36 cellular contexts compared by ENCODE assay signal in the genomic region with DNA sequence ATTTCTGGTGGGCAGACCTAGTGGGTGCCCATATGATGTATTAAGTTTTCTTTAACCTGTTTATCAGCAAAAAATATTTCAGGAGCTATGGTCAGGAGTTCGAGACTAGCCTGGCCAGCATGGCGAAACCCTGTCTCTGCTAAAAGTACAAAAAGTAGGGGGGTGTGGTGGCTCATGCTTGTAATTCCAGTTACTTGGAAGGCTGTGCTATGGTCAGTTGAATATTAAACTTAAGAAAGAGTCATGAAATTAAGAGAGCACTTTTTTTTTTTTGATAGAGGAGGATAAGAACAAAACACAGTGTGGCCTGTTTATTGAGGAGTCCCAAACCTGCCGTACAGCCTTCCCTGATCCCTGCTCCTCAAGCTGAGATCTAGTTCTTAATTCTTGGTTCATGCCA. TPM values are rescaled to one million over a fixed set of nuclear protein-coding genes. Genes with fewer than 3 reads are reported as not detected.
A peak's percentile ranks its signal among the peaks of the same experiment; 100 is the strongest.
DNase-seq lines count a peak whose midpoint lies in the region; ATAC-seq, FAIRE-seq and TF ChIP-seq lines count a peak whose summit lies in the region.
"Had no signal": no experiment of that assay in that cellular context is flagged by ENCODE, and none has a peak within 500 bp of the region (broad histone marks: within the 10 kb centered on the region; RNA-seq: fewer than 3 reads in every experiment).

No MANE protein-coding gene starts in this region.

- H2BK15ac ChIP-seq in mesendoderm (replicated peaks; ENCODE audit: low read depth), result no peak overlapping the region

- no peaks in the 10 kb centered on the region for H3K4me1 Mint-ChIP-seq in CD4-positive, alpha-beta T cell (ENCODE audit: low read depth)
- no peaks in the 10 kb centered on the region for H3K4me1 Mint-ChIP-seq in activated T-helper 17 cell treated with anti-CD3 and anti-CD28 coated beads, Interleukin-2, amount 50 U/mL, for 72 hours
- H3K4me1 Mint-ChIP-seq: CD14-positive monocyte; immature natural killer cell; naive thymus-derived CD4-positive, alpha-beta T cell; stimulated activated memory B cell treated with anti-CD40 and anti-IgM and Interleukin-4, amounts not matched to agents 10 μg/mL and 1 μg/mL and 100 μg/mL, for 72 hours; T-helper 17 cell had no signal

- H3K4me2 ChIP-seq in HepG2 (ENCODE audit: low read depth, low read length), result peak overlapping the region; percentile 50
- no peak overlapping the region for H3K4me2 ChIP-seq in mesendoderm (ENCODE audit: low read length)

- H3K9me3 ChIP-seq in HepG2 (ENCODE audit: low read length), result no peaks in the 10 kb centered on the region
- H3K9me3 ChIP-seq in right lobe of liver, result no peaks in the 10 kb centered on the region
- H3K9me3 ChIP-seq in CD4-positive, alpha-beta T cell (ENCODE audit: control insufficient read depth, low read length), result no peaks in the 10 kb centered on the region
- H3K9me3 ChIP-seq: adrenal gland, HAP-1, left ventricle myocardium inferior, upper lobe of left lung had no signal

- H2AFZ ChIP-seq in HepG2 (ENCODE audit: low read length), result no peak overlapping the region

- H3K9ac ChIP-seq in HepG2 (ENCODE audit: insufficient read depth, low read depth, low read length) (peak overlapping the region; percentile 39; the same call in 1 of the 2 replicates), mesendoderm (ENCODE audit: low read length) (no peak overlapping the region)

- no peak overlapping the region for H3K56ac ChIP-seq in mesendoderm (ENCODE audit: low read length)

- TF ChIP-seq EP300 in HepG2 (IDR thresholded peaks at IDR 0.05; ENCODE audit: low read depth in 2 of 2, low read length in 2 of 2) (no peak), HepG2 (CRISPR knock-in tag; IDR thresholded peaks at IDR 0.05; ENCODE audit: borderline replicate concordance) (no peak)

- CTCF ChIA-PET in HepG2 (lab: Yijun Ruan, JAX; ENCODE audit: low intra/inter-chr PET ratio, low total read pairs), result no interaction called here
- CTCF ChIA-PET in CD4-positive, alpha-beta T cell (lab: Charles Lee), result no interaction called here

- no peak overlapping the region for H3K27ac Mint-ChIP-seq in CD4-positive, alpha-beta T cell
- H3K27ac Mint-ChIP-seq in activated T-helper 17 cell treated with anti-CD3 and anti-CD28 coated beads, Interleukin-2, amount 50 U/mL, for 72 hours, result no peak overlapping the region
- H3K27ac Mint-ChIP-seq: activated naive CD4-positive, alpha-beta T cell treated with anti-CD3 and anti-CD28 coated beads for 36 hours; activated T-helper 1 cell treated with anti-CD3 and anti-CD28 coated beads, Interleukin-12 subunit alpha, Interleukin-12 subunit beta, Interleukin-2, Interleukin-4 antibody, amounts not matched to agents 30 ng/mL and 10 ng/mL and 1 ng/mL, durations not matched to agents 14 hours and 24 hours and 36 hours; brain; CD14-positive monocyte; immature natural killer cell; naive thymus-derived CD4-positive, alpha-beta T cell; stimulated activated memory B cell treated with anti-CD40 and anti-IgM and Interleukin-4, amounts not matched to agents 10 μg/mL and 1 μg/mL and 100 μg/mL, for 72 hours; T-helper 17 cell had no signal

- H3K27me3 ChIP-seq in HepG2 (ENCODE audit: control insufficient read depth in 1 of 2, insufficient read depth in 2 of 2, low read length in 2 of 2) (no peaks in the 10 kb centered on the region), right lobe of liver (no peaks in the 10 kb centered on the region), mesendoderm (ENCODE audit: insufficient read depth, low read length, poor library complexity) (no peaks in the 10 kb centered on the region)
- no peaks in the 10 kb centered on the region for H3K27me3 ChIP-seq in CD4-positive, alpha-beta T cell (ENCODE audit: control insufficient read depth, insufficient read depth, low read length)
- H3K27me3 ChIP-seq: adrenal gland, dorsolateral prefrontal cortex, upper lobe of left lung had no signal

- POLR2A ChIA-PET in HepG2 (lab: Yijun Ruan, JAX), result interaction anchor here (1.3 kb wide), 1 partner anchor 9 kb away, joined by 4 read pairs; no protein-coding TSS in a partner anchor
- POLR2A ChIA-PET in CD4-positive, alpha-beta T cell (lab: Charles Lee), result no interaction called here

- H3K4me3 ChIP-seq in HepG2 (replicated peaks in 1 of 3; ENCODE audit: insufficient read depth in 1 of 3, low read depth in 2 of 3, low read length in 3 of 3) (peak overlapping the region in 1 of 3 experiments; percentile 35; a peak in 1 of 6 replicates), right lobe of liver (no peak overlapping the region), mesendoderm (ENCODE audit: low read length) (no peak overlapping the region)
- H3K4me3 ChIP-seq: adrenal gland, dorsolateral prefrontal cortex, HAP-1, left ventricle myocardium inferior, upper lobe of left lung had no signal

- H3K23ac ChIP-seq in mesendoderm (ENCODE audit: low read length), result no peak overlapping the region

- H3K27me3 Mint-ChIP-seq in CD4-positive, alpha-beta T cell, result peaks cover 13% of the 10 kb centered on the region
- peaks cover 8% of the 10 kb centered on the region for H3K27me3 Mint-ChIP-seq in activated T-helper 17 cell treated with anti-CD3 and anti-CD28 coated beads, Interleukin-2, amount 50 U/mL, for 72 hours

- DNase-seq in HepG2 (ENCODE audit: low spot score) (no peak), right lobe of liver (no peak), epithelial cell of prostate (ENCODE audit: low read depth, low spot score) (no peak), mesendoderm (no peak), NCI-H1092 treated with DMSO at 0.1 percent for 48 hours (lab: John Stamatoyannopoulos, UW) (no peak)
- no peak for DNase-seq in CD4-positive, alpha-beta T cell
- DNase-seq: 8988T; activated CD4-positive, alpha-beta T cell treated with anti-CD3 and anti-CD28 coated beads, Interleukin-2, amount 50 U/mL, for 48 hours; activated CD4-positive, CD25-positive, alpha-beta regulatory T cell treated with anti-CD3 and anti-CD28 coated beads, Interleukin-2, amount 50 U/mL, for 72 hours; activated naive CD4-positive, alpha-beta T cell treated with anti-CD3 and anti-CD28 coated beads for 36 hours; adrenal gland; dorsolateral prefrontal cortex; immature natural killer cell; left ventricle myocardium inferior; naive thymus-derived CD4-positive, alpha-beta T cell; NCI-H1694 treated with DMSO at 0.1 percent for 48 hours; NCI-H446; NCI-H748 treated with DMSO at 0.1 percent for 48 hours; SHP77; T-helper 17 cell; upper lobe of left lung had no signal

- no peak for FAIRE-seq in HepG2 (lab: Jason Lieb, UNC)
- FAIRE-seq: GM18507, GM19239 had no signal

- H2BK120ac ChIP-seq in mesendoderm (ENCODE audit: low read depth, low read length), result no peak overlapping the region

- H3K36me3 Mint-ChIP-seq in CD4-positive, alpha-beta T cell (ENCODE audit: low read depth), result no peaks in the 10 kb centered on the region
- no peaks in the 10 kb centered on the region for H3K36me3 Mint-ChIP-seq in activated T-helper 17 cell treated with anti-CD3 and anti-CD28 coated beads, Interleukin-2, amount 50 U/mL, for 72 hours (ENCODE audit: low read depth)
- H3K36me3 Mint-ChIP-seq: brain; CD14-positive monocyte; immature natural killer cell; naive thymus-derived CD4-positive, alpha-beta T cell; stimulated activated memory B cell treated with anti-CD40 and anti-IgM and Interleukin-4, amounts not matched to agents 10 μg/mL and 1 μg/mL and 100 μg/mL, for 72 hours had no signal

- no peaks in the 10 kb centered on the region for H3K79me2 ChIP-seq in HepG2 (ENCODE audit: insufficient read depth, low read length)
- H3K79me2 ChIP-seq in mesendoderm (ENCODE audit: control insufficient read depth, insufficient read depth, low read length), result no peaks in the 10 kb centered on the region

- intact Hi-C loops in HepG2 (cut with micrococcal nuclease; ENCODE audit: unreplicated experiment) (loop anchor here (10.0 kb wide), 1 partner anchor 454 kb away; no protein-coding TSS in a partner anchor), right lobe of liver (cut with DNase I) (no loop called here)
- intact Hi-C loops in CD4-positive, alpha-beta T cell (cut with DNase I, micrococcal nuclease), result no loop called here

- no peak overlapping the region for H4K5ac ChIP-seq in mesendoderm (ENCODE audit: low read length)

- in situ Hi-C loops in HepG2 (cut with HindIII; ENCODE audit: extremely low pct_ligation_motif_present, low pct_unique_long_range_greater_than_20kb), result no loop called here

- no peak overlapping the region for H2AK5ac ChIP-seq in mesendoderm (ENCODE audit: low read length)

- H3K36me3 ChIP-seq in HepG2 (replicated peaks in 1 of 2; ENCODE audit: control insufficient read depth in 1 of 2, insufficient read depth in 2 of 2, low read length in 2 of 2) (no peaks in the 10 kb centered on the region), right lobe of liver (no peaks in the 10 kb centered on the region), mesendoderm (ENCODE audit: control insufficient read depth, insufficient read depth, low read length) (no peaks in the 10 kb centered on the region)
- H3K36me3 ChIP-seq: adrenal gland, HAP-1, left ventricle myocardium inferior, upper lobe of left lung had no signal

- TF ChIP-seq CTCF in HepG2 (CRISPR knock-in tag; IDR thresholded peaks at IDR 0.05) (no peak), right lobe of liver (IDR thresholded peaks at IDR 0.05) (no peak)
- no peak for TF ChIP-seq CTCF in CD4-positive, alpha-beta T cell (IDR thresholded peaks at IDR 0.05)

- no peaks in the 10 kb centered on the region for H4K20me1 ChIP-seq in HepG2 (ENCODE audit: insufficient read depth, low read length)

- no peak for TF ChIP-seq RAD21 in HepG2 (CRISPR knock-in tag; IDR thresholded peaks at IDR 0.05)

- no peak overlapping the region for H4K8ac ChIP-seq in mesendoderm (ENCODE audit: low read depth, low read length)

- H2BK5ac ChIP-seq in mesendoderm (ENCODE audit: low read length), result no peak overlapping the region

- no peak overlapping the region for H3K4me3 Mint-ChIP-seq in CD4-positive, alpha-beta T cell
- no peak overlapping the region for H3K4me3 Mint-ChIP-seq in activated T-helper 17 cell treated with anti-CD3 and anti-CD28 coated beads, Interleukin-2, amount 50 U/mL, for 72 hours
- H3K4me3 Mint-ChIP-seq: activated naive CD4-positive, alpha-beta T cell treated with anti-CD3 and anti-CD28 coated beads for 36 hours; activated T-helper 1 cell treated with anti-CD3 and anti-CD28 coated beads, Interleukin-12 subunit alpha, Interleukin-12 subunit beta, Interleukin-2, Interleukin-4 antibody, amounts not matched to agents 30 ng/mL and 10 ng/mL and 1 ng/mL, durations not matched to agents 14 hours and 24 hours and 36 hours; brain; CD14-positive monocyte; immature natural killer cell; naive thymus-derived CD4-positive, alpha-beta T cell; stimulated activated memory B cell treated with anti-CD40 and anti-IgM and Interleukin-4, amounts not matched to agents 10 μg/mL and 1 μg/mL and 100 μg/mL, for 72 hours; T-helper 17 cell had no signal

- peak overlapping the region; percentile 24 for H3K18ac ChIP-seq in mesendoderm (ENCODE audit: low read length)

- WGBS in HepG2 (ENCODE audit: low lambda C conversion rate), result 93% methylated on average over 3 of the region's 3 CpGs
- 54% methylated on average over 3 of the region's 3 CpGs for WGBS in right lobe of liver (ENCODE audit: insufficient coverage, low coverage, low lambda C conversion rate, missing lambda C conversion rate)
- no CpG with 5 or more reads among the region's 3 CpGs for WGBS in mesendoderm (ENCODE audit: extremely low coverage, insufficient coverage, low lambda C conversion rate)

- no peaks in the 10 kb centered on the region for H3K9me3 Mint-ChIP-seq in CD4-positive, alpha-beta T cell
- no peaks in the 10 kb centered on the region for H3K9me3 Mint-ChIP-seq in activated T-helper 17 cell treated with anti-CD3 and anti-CD28 coated beads, Interleukin-2, amount 50 U/mL, for 72 hours
- H3K9me3 Mint-ChIP-seq: activated naive CD4-positive, alpha-beta T cell treated with anti-CD3 and anti-CD28 coated beads for 36 hours; activated T-helper 1 cell treated with anti-CD3 and anti-CD28 coated beads, Interleukin-12 subunit alpha, Interleukin-12 subunit beta, Interleukin-2, Interleukin-4 antibody, amounts not matched to agents 30 ng/mL and 10 ng/mL and 1 ng/mL, durations not matched to agents 14 hours and 24 hours and 36 hours; stimulated activated memory B cell treated with anti-CD40 and anti-IgM and Interleukin-4, amounts not matched to agents 10 μg/mL and 1 μg/mL and 100 μg/mL, for 72 hours had no signal

- no TSS peak for BruUV-seq in HepG2 (replicated peaks; lab: Mats Ljungman, UMichigan)

- ATAC-seq in HepG2 (no peak), right lobe of liver (no peak), GM21576 (IDR thresholded peaks at IDR 0.05; ENCODE audit: unreplicated experiment) (no peak)
- no peak for ATAC-seq in CD4-positive, alpha-beta T cell (ENCODE audit: poor library complexity)
- no peak for ATAC-seq in activated T-helper 17 cell treated with anti-CD3 and anti-CD28 coated beads, Interleukin-2, amount 50 U/mL, for 72 hours (replicated peaks)
- ATAC-seq: naive thymus-derived CD4-positive, alpha-beta T cell; Panc1; stimulated activated memory B cell treated with anti-CD40 and anti-IgM and Interleukin-4, amounts not matched to agents 10 μg/mL and 1 μg/mL and 100 μg/mL, for 72 hours; T-helper 17 cell had no signal

- H3K4me1 ChIP-seq in HepG2 (ENCODE audit: insufficient read depth, low read length) (peaks cover 94% of the 10 kb centered on the region), right lobe of liver (no peaks in the 10 kb centered on the region), mesendoderm (ENCODE audit: control insufficient read depth, low read depth, low read length) (peaks cover 6% of the 10 kb centered on the region)
- H3K4me1 ChIP-seq: adrenal gland, HAP-1 had no signal

- no peaks in the 10 kb centered on the region for H3K79me1 ChIP-seq in mesendoderm (ENCODE audit: low read length)

- H3K27ac ChIP-seq in HepG2 (ENCODE audit: extremely low read length, insufficient read depth, low read length) (peak overlapping the region; percentile 60), right lobe of liver (no peak overlapping the region), epithelial cell of prostate (peak overlapping the region; percentile 95), mesendoderm (ENCODE audit: low read depth, low read length) (no peak overlapping the region)
- no peak overlapping the region for H3K27ac ChIP-seq in CD4-positive, alpha-beta T cell (ENCODE audit: low read depth, low read length)
- H3K27ac ChIP-seq: left ventricle myocardium inferior had no signal

- TF ChIP-seq POLR2A in HepG2 (IDR thresholded peaks at IDR 0.05; ENCODE audit: insufficient read depth in 1 of 2, low read depth in 2 of 2, low read length in 2 of 2), result no peak
- TF ChIP-seq POLR2A in right lobe of liver (IDR thresholded peaks at IDR 0.05), result no peak

- no peak overlapping the region for H3K4ac ChIP-seq in mesendoderm (ENCODE audit: low read depth, low read length)

RNA-seq across cellular contexts. Expression of a gene that starts 29.8 kb away (rescaled TPM):
- total RNA-seq in HepG2 (2016; rRNA removed; fragmentation: Illumina TruSeq; extraction: Trizol) (not detected in 2 replicates), right lobe of liver (not detected)
- total RNA-seq in HepG2 (2016; cell fraction: cytosol; rRNA removed; fragmentation: Illumina TruSeq; extraction: Trizol; ENCODE audit: low read depth), result not detected in 2 replicates
- not detected in 2 replicates for total RNA-seq in HepG2 (2016; cell fraction: insoluble cytoplasmic fraction; rRNA removed; fragmentation: Illumina TruSeq; extraction: Trizol)
- total RNA-seq in HepG2 (2016; cell fraction: membrane; rRNA removed; fragmentation: Illumina TruSeq; extraction: Trizol), result not detected in 2 replicates
- total RNA-seq in HepG2 (2016; cell fraction: nucleus; rRNA removed; fragmentation: Illumina TruSeq; extraction: Trizol), result not detected in 2 replicates
- polyA plus RNA-seq in HepG2 (2011; rRNA removed), result not detected in 2 replicates
- not detected in 2 replicates for polyA plus RNA-seq in HepG2 (2011; cell fraction: cytosol; rRNA removed)
- not detected in 2 replicates for polyA plus RNA-seq in HepG2 (2011; cell fraction: nucleus; rRNA removed)
- polyA plus RNA-seq in HepG2 (2012), result not detected in 2 replicates
- polyA plus RNA-seq in HepG2 (2016; cell fraction: cytosol; fragmentation: Illumina TruSeq; extraction: Trizol; ENCODE audit: low read depth), result not detected in 2 replicates
- not detected in 2 replicates for polyA plus RNA-seq in HepG2 (2016; cell fraction: insoluble cytoplasmic fraction; fragmentation: Illumina TruSeq; extraction: Trizol; ENCODE audit: low read depth)
- polyA plus RNA-seq in HepG2 (2016; cell fraction: membrane; fragmentation: Illumina TruSeq; extraction: Trizol; ENCODE audit: low read depth), result not detected in 2 replicates
- not detected in 2 replicates for polyA plus RNA-seq in HepG2 (2016; cell fraction: nucleus; fragmentation: Illumina TruSeq; extraction: Trizol; ENCODE audit: insufficient read depth, low read depth)
- polyA minus RNA-seq in HepG2 (2011; rRNA and poly(A)+ RNA removed; ENCODE audit: low replicate concordance), result 0.50 TPM in 1 of 2 replicates, not detected in the other
- not detected in 2 replicates for polyA minus RNA-seq in HepG2 (2011; cell fraction: cytosol; rRNA and poly(A)+ RNA removed)
- 0.39 TPM in 1 of 2 replicates, not detected in the other for polyA minus RNA-seq in HepG2 (2011; cell fraction: nucleus; rRNA and poly(A)+ RNA removed)
- polyA plus RNA-seq in mesendoderm (2013, experiment 1 of 2), result not detected
- polyA plus RNA-seq in mesendoderm (2013, experiment 2 of 2), result not detected
- not detected for total RNA-seq in CD4-positive, alpha-beta T cell
- under 1 TPM in 1 of 2 donors, not detected in 1; 0.26 TPM for total RNA-seq in activated T-helper 17 cell treated with anti-CD3 and anti-CD28 coated beads, Interleukin-2, amount 50 U/mL, for 72 hours
- total RNA-seq: activated naive CD4-positive, alpha-beta T cell treated with anti-CD3 and anti-CD28 coated beads for 36 hours; activated T-helper 1 cell treated with anti-CD3 and anti-CD28 coated beads, Interleukin-12 subunit alpha, Interleukin-12 subunit beta, Interleukin-2, Interleukin-4 antibody, amounts not matched to agents 30 ng/mL and 10 ng/mL and 1 ng/mL, durations not matched to agents 14 hours and 24 hours and 36 hours; adrenal gland; chondrocyte; dorsolateral prefrontal cortex; fibroblast of lung; left ventricle myocardium inferior; naive thymus-derived CD4-positive, alpha-beta T cell; pulmonary artery endothelial cell; skeletal muscle tissue; subcutaneous adipose tissue; T-helper 17 cell; upper lobe of left lung had no signal
- polyA plus RNA-seq: adrenal gland; CD14-positive monocyte; fibroblast of lung; immature natural killer cell; naive thymus-derived CD4-positive, alpha-beta T cell had no signal

RNA-seq across cellular contexts. Expression of a gene that starts 36.9 kb away (rescaled TPM):
- total RNA-seq in HepG2 (2016; rRNA removed; fragmentation: Illumina TruSeq; extraction: Trizol) (not detected in 2 replicates), right lobe of liver (not detected)
- total RNA-seq in HepG2 (2016; cell fraction: cytosol; rRNA removed; fragmentation: Illumina TruSeq; extraction: Trizol; ENCODE audit: low read depth), result not detected in 2 replicates
- not detected in 2 replicates for total RNA-seq in HepG2 (2016; cell fraction: insoluble cytoplasmic fraction; rRNA removed; fragmentation: Illumina TruSeq; extraction: Trizol)
- total RNA-seq in HepG2 (2016; cell fraction: membrane; rRNA removed; fragmentation: Illumina TruSeq; extraction: Trizol), result not detected in 2 replicates
- total RNA-seq in HepG2 (2016; cell fraction: nucleus; rRNA removed; fragmentation: Illumina TruSeq; extraction: Trizol), result 0.28 TPM in 1 of 2 replicates, not detected in the other
- polyA plus RNA-seq in HepG2 (2011; rRNA removed), result not detected in 2 replicates
- not detected in 2 replicates for polyA plus RNA-seq in HepG2 (2011; cell fraction: cytosol; rRNA removed)
- polyA plus RNA-seq in HepG2 (2011; cell fraction: nucleus; rRNA removed), result not detected in 2 replicates
- not detected in 2 replicates for polyA plus RNA-seq in HepG2 (2012)
- polyA plus RNA-seq in HepG2 (2016; cell fraction: cytosol; fragmentation: Illumina TruSeq; extraction: Trizol; ENCODE audit: low read depth), result not detected in 2 replicates
- not detected in 2 replicates for polyA plus RNA-seq in HepG2 (2016; cell fraction: insoluble cytoplasmic fraction; fragmentation: Illumina TruSeq; extraction: Trizol; ENCODE audit: low read depth)
- polyA plus RNA-seq in HepG2 (2016; cell fraction: membrane; fragmentation: Illumina TruSeq; extraction: Trizol; ENCODE audit: low read depth), result not detected in 2 replicates
- polyA plus RNA-seq in HepG2 (2016; cell fraction: nucleus; fragmentation: Illumina TruSeq; extraction: Trizol; ENCODE audit: insufficient read depth, low read depth), result not detected in 2 replicates
- 0.32 TPM in 1 of 2 replicates, not detected in the other for polyA minus RNA-seq in HepG2 (2011; rRNA and poly(A)+ RNA removed; ENCODE audit: low replicate concordance)
- not detected in 2 replicates for polyA minus RNA-seq in HepG2 (2011; cell fraction: cytosol; rRNA and poly(A)+ RNA removed)
- polyA minus RNA-seq in HepG2 (2011; cell fraction: nucleus; rRNA and poly(A)+ RNA removed), result 0.52 TPM in 1 of 2 replicates, not detected in the other
- not detected for polyA plus RNA-seq in mesendoderm (2013, experiment 1 of 2)
- polyA plus RNA-seq in mesendoderm (2013, experiment 2 of 2), result not detected
- not detected for total RNA-seq in CD4-positive, alpha-beta T cell
- under 1 TPM in 1 of 2 donors, not detected in 1; 0.61 TPM for total RNA-seq in activated T-helper 17 cell treated with anti-CD3 and anti-CD28 coated beads, Interleukin-2, amount 50 U/mL, for 72 hours
- total RNA-seq: activated naive CD4-positive, alpha-beta T cell treated with anti-CD3 and anti-CD28 coated beads for 36 hours; activated T-helper 1 cell treated with anti-CD3 and anti-CD28 coated beads, Interleukin-12 subunit alpha, Interleukin-12 subunit beta, Interleukin-2, Interleukin-4 antibody, amounts not matched to agents 30 ng/mL and 10 ng/mL and 1 ng/mL, durations not matched to agents 14 hours and 24 hours and 36 hours; adrenal gland; chondrocyte; fibroblast of lung; left ventricle myocardium inferior; naive thymus-derived CD4-positive, alpha-beta T cell; pulmonary artery endothelial cell; skeletal muscle tissue; subcutaneous adipose tissue; T-helper 17 cell; upper lobe of left lung had no signal
- polyA plus RNA-seq: adrenal gland; CD14-positive monocyte; fibroblast of lung; immature natural killer cell; naive thymus-derived CD4-positive, alpha-beta T cell had no signal

Comparison
In these comparisons a context has a peak if more than half of its experiments do, and no peak if none do; other contexts are left out.
1. H3K27ac ChIP-seq: peak in HepG2 (single experiment) and epithelial cell of prostate (single experiment); none in right lobe of liver (0 of 3), mesendoderm (single experiment) and CD4-positive, alpha-beta T cell (single experiment).